Comparison of ENCODE assay signal across 9 cellular contexts in the genomic region with DNA sequence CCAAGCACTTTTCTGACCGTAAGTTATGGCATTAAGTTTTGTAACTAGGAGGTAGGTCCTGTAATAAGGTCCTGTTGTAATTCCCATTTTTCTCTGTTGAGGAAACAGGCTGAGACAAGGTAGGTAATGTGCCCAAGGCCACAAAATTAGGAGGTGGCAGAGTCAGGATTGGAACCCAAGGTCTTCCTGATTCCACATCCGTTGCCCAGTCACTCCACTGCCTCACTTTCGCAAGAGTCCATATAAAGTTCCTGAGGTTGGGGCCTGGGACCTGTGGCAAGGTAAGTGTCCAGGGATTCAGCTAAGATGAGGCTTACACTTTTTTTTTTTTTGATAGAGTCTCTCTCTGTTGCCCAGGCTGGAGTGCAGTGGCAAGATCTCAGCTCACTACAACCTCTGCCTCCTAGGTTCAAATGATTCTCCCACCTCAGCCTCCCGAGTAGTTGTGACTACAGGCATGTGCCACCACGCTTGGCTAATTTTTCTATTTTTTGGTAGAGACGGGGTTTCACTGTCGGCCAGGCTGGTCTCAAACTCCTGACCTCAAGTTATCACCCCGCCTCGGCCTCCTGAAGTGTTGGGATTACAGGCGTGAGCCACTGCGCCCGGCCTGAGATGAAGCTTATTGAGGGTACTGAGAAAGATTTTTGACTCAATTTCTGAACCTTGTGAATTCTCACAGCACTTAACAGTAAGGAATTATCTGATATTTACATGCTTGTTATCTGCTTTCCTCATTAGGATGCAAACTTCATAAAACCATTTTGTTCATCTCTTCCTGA. TPM values are rescaled to one million over a fixed set of nuclear protein-coding genes. Genes with fewer than 3 reads are reported as not detected.
A peak's percentile ranks its signal among the peaks of the same experiment; 100 is the strongest.
DNase-seq lines count a peak whose midpoint lies in the region; ATAC-seq, FAIRE-seq and TF ChIP-seq lines count a peak whose summit lies in the region.
"Had no signal": no experiment of that assay in that cellular context is flagged by ENCODE, and none has a peak within 500 bp of the region (broad histone marks: within the 10 kb centered on the region; RNA-seq: fewer than 3 reads in every experiment).

No MANE protein-coding gene starts in this region.

- peak overlapping the region; percentile 98 for H3K27ac Mint-ChIP-seq in activated naive CD4-positive, alpha-beta T cell treated with anti-CD3 and anti-CD28 coated beads, Interleukin-2, amount 50 U/mL, for 24 hours

- peaks cover 0 to 15% of the 10 kb centered on the region in 2 experiments; a peak in 3 of 5 replicates for H3K4me1 ChIP-seq in K562 (replicated peaks in 1 of 2; ENCODE audit: control insufficient read depth in 2 of 2, insufficient read depth in 2 of 2, low read length in 2 of 2)
- H3K4me1 ChIP-seq in mesodermal cell (ENCODE audit: control insufficient read depth, insufficient read depth, low read length, poor library complexity, severe bottlenecking): peaks cover 24% of the 10 kb centered on the region
- H3K4me1 ChIP-seq in urinary bladder (ENCODE audit: insufficient read depth): no peaks in the 10 kb centered on the region

- in situ Hi-C loops in K562 (cut with MboI): loop anchor here (25.0 kb wide), 1 partner anchor 1023 kb away; no protein-coding TSS in a partner anchor
- in situ Hi-C loops in KBM-7 (cut with MboI; ENCODE audit: low pct_unique_long_range_greater_than_20kb, low sequenced_read_pairs): no loop called here

- no peaks in the 10 kb centered on the region for H3K9me3 ChIP-seq in K562 (replicated peaks; ENCODE audit: control insufficient read depth, insufficient read depth, low read depth, low read length)
- H3K9me3 ChIP-seq in mesodermal cell (ENCODE audit: control insufficient read depth, low read length): no peaks in the 10 kb centered on the region

- H3K27me3 ChIP-seq in K562 (ENCODE audit: control insufficient read depth in 2 of 2, insufficient read depth in 2 of 2, low read length in 2 of 2): peaks cover 0 to 5% of the 10 kb centered on the region in 2 experiments; a peak in 2 of 5 replicates

- no peak overlapping the region for H3K9ac ChIP-seq in K562 (ENCODE audit: insufficient read depth in 1 of 2, low read depth in 2 of 2, low read length in 2 of 2)

- no peak for TF ChIP-seq POLR2A in K562 (conservative IDR thresholded peaks at IDR 0.05)

- no peak overlapping the region for H2AFZ ChIP-seq in K562 (ENCODE audit: low read depth, low read length)

- no peaks in the 10 kb centered on the region for H4K20me1 ChIP-seq in K562 (replicated peaks; ENCODE audit: control insufficient read depth, insufficient read depth, low read length)

- H3K9me1 ChIP-seq in K562 (ENCODE audit: control insufficient read depth, insufficient read depth, low read length): no peaks in the 10 kb centered on the region

- H3K36me3 Mint-ChIP-seq in activated naive CD4-positive, alpha-beta T cell treated with anti-CD3 and anti-CD28 coated beads, Interleukin-2, amount 50 U/mL, for 24 hours: peaks cover 5% of the 10 kb centered on the region

- CTCF ChIA-PET in K562 (lab: Yijun Ruan, JAX; ENCODE audit: low intra/inter-chr PET ratio): interaction anchor here (0.9 to 2.1 kb wide), 4 partner anchors 290 to 1033 kb away, joined by 3 to 15 read pairs (median 8); no protein-coding TSS in a partner anchor

- no TSS peak for BruUV-seq in K562 (replicated peaks; lab: Mats Ljungman, UMichigan)

- H3K4me2 ChIP-seq in K562 (ENCODE audit: insufficient read depth, low read length): no peak overlapping the region

- TF ChIP-seq EP300 in K562 (IDR thresholded peaks at IDR 0.05; ENCODE audit: low read length): no peak

- no peak for FAIRE-seq in K562 (lab: Jason Lieb, UNC)

- H3K9me3 Mint-ChIP-seq in activated naive CD4-positive, alpha-beta T cell treated with anti-CD3 and anti-CD28 coated beads, Interleukin-2, amount 50 U/mL, for 24 hours: no peaks in the 10 kb centered on the region

- TF ChIP-seq RAD21 in K562 (CRISPR knock-in tag; conservative IDR thresholded peaks at IDR 0.05 in 1 of 2, IDR thresholded peaks at IDR 0.05 in 1 of 2): no peak

- ATAC-seq in K562 (no peak), GM21619 (IDR thresholded peaks at IDR 0.05; ENCODE audit: unreplicated experiment) (no peak)

- H3K36me3 ChIP-seq in K562 (ENCODE audit: control insufficient read depth, insufficient read depth, low read length) (no peaks in the 10 kb centered on the region), mesodermal cell (ENCODE audit: control insufficient read depth, insufficient read depth, low read length) (no peaks in the 10 kb centered on the region), urinary bladder (ENCODE audit: insufficient read depth) (no peaks in the 10 kb centered on the region)

- H3K27me3 Mint-ChIP-seq in activated naive CD4-positive, alpha-beta T cell treated with anti-CD3 and anti-CD28 coated beads, Interleukin-2, amount 50 U/mL, for 24 hours: no peaks in the 10 kb centered on the region

- H3K4me3 ChIP-seq in K562 (no peak overlapping the region), mesodermal cell (ENCODE audit: extremely low read depth, insufficient read depth, low read length, poor library complexity, severe bottlenecking) (no peak overlapping the region), urinary bladder (ENCODE audit: low read depth, low read length) (no peak overlapping the region)

- H3K4me1 Mint-ChIP-seq in activated naive CD4-positive, alpha-beta T cell treated with anti-CD3 and anti-CD28 coated beads, Interleukin-2, amount 50 U/mL, for 24 hours: peaks cover 30% of the 10 kb centered on the region

- POLR2A ChIA-PET in K562 (lab: Yijun Ruan, JAX): interaction anchor here (0.6 kb wide), 1 partner anchor 23 kb away, joined by 3 read pairs; no protein-coding TSS in a partner anchor

- intact Hi-C loops in K562 (cut with micrococcal nuclease): loop anchor here (10.0 kb wide), 1 partner anchor 200 kb away; no protein-coding TSS in a partner anchor

- TF ChIP-seq CTCF in K562 (IDR thresholded peaks at IDR 0.05 in 2 of 3, conservative IDR thresholded peaks at IDR 0.05 in 1 of 3; ENCODE audit: insufficient read depth in 2 of 3, low read depth in 1 of 3, low read length in 3 of 3): no peak

- H3K4me3 Mint-ChIP-seq in activated naive CD4-positive, alpha-beta T cell treated with anti-CD3 and anti-CD28 coated beads, Interleukin-2, amount 50 U/mL, for 24 hours: peak overlapping the region; percentile 62

- 56% methylated on average over 12 of the region's 12 CpGs for WGBS in K562 (ENCODE audit: insufficient coverage, low coverage, missing lambda C conversion rate)
- 95 to 97% methylated on average over 7 of the region's 12 CpGs for WGBS in mesodermal cell (ENCODE audit: insufficient coverage in 2 of 2), 2 experiments
- WGBS in urinary bladder: 90% methylated on average over 12 of the region's 12 CpGs

- H3K27ac ChIP-seq in K562 (ENCODE audit: extremely low read depth, low read depth, low read length) (no peak overlapping the region), mesodermal cell (ENCODE audit: low read depth, low read length, severe bottlenecking) (peak overlapping the region; percentile 94), urinary bladder (ENCODE audit: low read depth) (peak overlapping the region; percentile 88)

- H3K79me2 ChIP-seq in K562 (ENCODE audit: control insufficient read depth, insufficient read depth, low read length): no peaks in the 10 kb centered on the region

- DNase-seq in activated naive CD4-positive, alpha-beta T cell treated with Interleukin-2 at 50 U/mL for 16 hours: no peak
- DNase-seq in K562 (ENCODE audit: extremely low read depth in 1 of 4, low spot score in 3 of 4) (no peak), KBM-7 (no peak), DMS53 treated with DMSO at 0.1 percent for 48 hours (lab: John Stamatoyannopoulos, UW; ENCODE audit: unreplicated experiment) (no peak)
- DNase-seq: NCI-H187 treated with DMSO at 0.1 percent for 48 hours had no signal

RNA-seq across cellular contexts. Expression of gene GNA12, which starts 20.3 kb away (rescaled TPM):
- total RNA-seq in K562 (2011; cell fraction: chromatin; rRNA removed; ENCODE audit: low replicate concordance): 34.3 and 48.1 TPM in 2 replicates
- 27.5 and 29.5 TPM in 2 replicates for total RNA-seq in K562 (2011; cell fraction: nucleolus; rRNA removed)
- total RNA-seq in K562 (2011; cell fraction: nucleoplasm; rRNA removed): 23.2 and 24.7 TPM in 2 replicates
- 3.6 and 6.3 TPM in 2 replicates for total RNA-seq in K562 (2014; rRNA removed)
- total RNA-seq in K562 (2014; rRNA removed; fragmentation: Illumina TruSeq; extraction: Trizol): 6.6 and 8.4 TPM in 2 replicates
- 9.2 and 9.6 TPM in 2 replicates for total RNA-seq in K562 (2015; rRNA removed; fragmentation: Illumina TruSeq; extraction: Trizol)
- 24.5 and 25.0 TPM in 2 replicates for total RNA-seq in K562 (2021)
- 32.7 and 34.2 TPM in 2 replicates for polyA plus RNA-seq in K562 (2011; rRNA removed)
- polyA plus RNA-seq in K562 (2011; cell fraction: cytosol; rRNA removed): 30.5 and 36.3 TPM in 2 replicates
- polyA plus RNA-seq in K562 (2011; cell fraction: nucleus; rRNA removed): 18.5 and 19.3 TPM in 2 replicates
- polyA plus RNA-seq in K562 (2012): 18.1 and 31.2 TPM in 2 replicates
- 19.4 and 20.7 TPM in 2 replicates for polyA plus RNA-seq in K562 (2014; fragmentation: Illumina TruSeq; extraction: Trizol)
- polyA plus RNA-seq in K562 (2014; fragmentation: Nextera tagmentation; extraction: Ambion mirVana): 1 to 10 TPM in 1 of 2 experiments, under 1 TPM in 1; 0.65 to 2.2 TPM
- polyA plus RNA-seq in K562 (2014; rRNA removed): 16.4 and 18.3 TPM in 2 replicates
- polyA minus RNA-seq in K562 (2011; rRNA and poly(A)+ RNA removed): 30.0 and 50.8 TPM in 2 replicates
- polyA minus RNA-seq in K562 (2011; cell fraction: cytosol; rRNA and poly(A)+ RNA removed): 22.2 and 27.2 TPM in 2 replicates
- 6.3 and 10.7 TPM in 2 replicates for polyA minus RNA-seq in K562 (2011; cell fraction: nucleus; rRNA and poly(A)+ RNA removed)
- polyA plus RNA-seq in mesodermal cell (2013, experiment 1 of 2): 47.3 TPM
- polyA plus RNA-seq in mesodermal cell (2013, experiment 2 of 2): 41.6 TPM
- total RNA-seq in urinary bladder: 22.1 TPM
- polyA plus RNA-seq in urinary bladder: 62.6 TPM
